ENCODE assay signal across 1 cellular context in the genomic region with DNA sequence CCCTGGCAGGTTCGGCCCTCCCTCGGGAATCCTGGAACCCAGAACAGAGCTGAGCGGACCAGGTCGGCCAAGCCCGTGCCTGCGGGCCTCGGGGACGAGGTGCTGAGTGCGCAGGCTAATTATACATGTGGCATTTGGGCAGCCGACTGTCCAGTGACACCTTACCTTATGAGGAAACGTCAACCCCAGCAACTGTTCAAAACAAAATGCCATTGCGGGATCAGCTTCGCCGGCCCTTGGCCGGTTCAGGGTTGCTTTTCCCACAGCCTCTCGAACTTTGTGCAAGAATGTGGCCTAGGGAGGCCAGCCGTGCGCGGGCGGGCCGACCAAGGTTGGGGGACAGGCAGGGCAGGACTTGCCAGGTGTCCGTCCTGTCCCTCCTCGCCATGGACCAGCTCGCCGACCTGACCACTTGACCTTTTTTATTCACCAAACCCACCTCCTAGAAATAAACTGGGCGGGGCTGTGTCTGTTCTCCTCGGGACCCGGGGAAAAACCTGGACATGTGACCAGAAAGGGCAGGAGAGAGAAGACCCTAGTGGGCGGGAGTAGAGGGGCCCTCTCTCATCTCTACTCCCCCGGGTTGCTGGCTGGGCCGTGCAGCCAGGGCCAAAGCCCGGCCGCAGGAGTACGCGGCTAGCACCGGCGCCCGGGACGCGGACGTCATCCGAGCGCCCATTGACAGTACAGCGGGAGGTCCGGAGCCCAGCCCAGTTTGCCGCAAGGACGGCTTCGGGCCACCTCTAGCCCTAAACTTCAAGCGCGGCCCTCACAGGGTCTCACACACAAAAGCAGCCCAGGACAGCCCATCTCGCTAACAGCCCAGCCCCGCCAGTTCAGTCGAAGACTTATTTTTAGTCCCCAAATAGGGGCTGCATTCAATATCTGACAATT.
TF ChIP-seq lines count a peak whose summit lies in the region.

No MANE protein-coding gene starts in this region.

TF ChIP-seq in K562, 482 proteins besides CTCF, POLR2A, EP300 and RAD21 (continued from another document and continues in another):
- TF ChIP-seq, protein P1, sequence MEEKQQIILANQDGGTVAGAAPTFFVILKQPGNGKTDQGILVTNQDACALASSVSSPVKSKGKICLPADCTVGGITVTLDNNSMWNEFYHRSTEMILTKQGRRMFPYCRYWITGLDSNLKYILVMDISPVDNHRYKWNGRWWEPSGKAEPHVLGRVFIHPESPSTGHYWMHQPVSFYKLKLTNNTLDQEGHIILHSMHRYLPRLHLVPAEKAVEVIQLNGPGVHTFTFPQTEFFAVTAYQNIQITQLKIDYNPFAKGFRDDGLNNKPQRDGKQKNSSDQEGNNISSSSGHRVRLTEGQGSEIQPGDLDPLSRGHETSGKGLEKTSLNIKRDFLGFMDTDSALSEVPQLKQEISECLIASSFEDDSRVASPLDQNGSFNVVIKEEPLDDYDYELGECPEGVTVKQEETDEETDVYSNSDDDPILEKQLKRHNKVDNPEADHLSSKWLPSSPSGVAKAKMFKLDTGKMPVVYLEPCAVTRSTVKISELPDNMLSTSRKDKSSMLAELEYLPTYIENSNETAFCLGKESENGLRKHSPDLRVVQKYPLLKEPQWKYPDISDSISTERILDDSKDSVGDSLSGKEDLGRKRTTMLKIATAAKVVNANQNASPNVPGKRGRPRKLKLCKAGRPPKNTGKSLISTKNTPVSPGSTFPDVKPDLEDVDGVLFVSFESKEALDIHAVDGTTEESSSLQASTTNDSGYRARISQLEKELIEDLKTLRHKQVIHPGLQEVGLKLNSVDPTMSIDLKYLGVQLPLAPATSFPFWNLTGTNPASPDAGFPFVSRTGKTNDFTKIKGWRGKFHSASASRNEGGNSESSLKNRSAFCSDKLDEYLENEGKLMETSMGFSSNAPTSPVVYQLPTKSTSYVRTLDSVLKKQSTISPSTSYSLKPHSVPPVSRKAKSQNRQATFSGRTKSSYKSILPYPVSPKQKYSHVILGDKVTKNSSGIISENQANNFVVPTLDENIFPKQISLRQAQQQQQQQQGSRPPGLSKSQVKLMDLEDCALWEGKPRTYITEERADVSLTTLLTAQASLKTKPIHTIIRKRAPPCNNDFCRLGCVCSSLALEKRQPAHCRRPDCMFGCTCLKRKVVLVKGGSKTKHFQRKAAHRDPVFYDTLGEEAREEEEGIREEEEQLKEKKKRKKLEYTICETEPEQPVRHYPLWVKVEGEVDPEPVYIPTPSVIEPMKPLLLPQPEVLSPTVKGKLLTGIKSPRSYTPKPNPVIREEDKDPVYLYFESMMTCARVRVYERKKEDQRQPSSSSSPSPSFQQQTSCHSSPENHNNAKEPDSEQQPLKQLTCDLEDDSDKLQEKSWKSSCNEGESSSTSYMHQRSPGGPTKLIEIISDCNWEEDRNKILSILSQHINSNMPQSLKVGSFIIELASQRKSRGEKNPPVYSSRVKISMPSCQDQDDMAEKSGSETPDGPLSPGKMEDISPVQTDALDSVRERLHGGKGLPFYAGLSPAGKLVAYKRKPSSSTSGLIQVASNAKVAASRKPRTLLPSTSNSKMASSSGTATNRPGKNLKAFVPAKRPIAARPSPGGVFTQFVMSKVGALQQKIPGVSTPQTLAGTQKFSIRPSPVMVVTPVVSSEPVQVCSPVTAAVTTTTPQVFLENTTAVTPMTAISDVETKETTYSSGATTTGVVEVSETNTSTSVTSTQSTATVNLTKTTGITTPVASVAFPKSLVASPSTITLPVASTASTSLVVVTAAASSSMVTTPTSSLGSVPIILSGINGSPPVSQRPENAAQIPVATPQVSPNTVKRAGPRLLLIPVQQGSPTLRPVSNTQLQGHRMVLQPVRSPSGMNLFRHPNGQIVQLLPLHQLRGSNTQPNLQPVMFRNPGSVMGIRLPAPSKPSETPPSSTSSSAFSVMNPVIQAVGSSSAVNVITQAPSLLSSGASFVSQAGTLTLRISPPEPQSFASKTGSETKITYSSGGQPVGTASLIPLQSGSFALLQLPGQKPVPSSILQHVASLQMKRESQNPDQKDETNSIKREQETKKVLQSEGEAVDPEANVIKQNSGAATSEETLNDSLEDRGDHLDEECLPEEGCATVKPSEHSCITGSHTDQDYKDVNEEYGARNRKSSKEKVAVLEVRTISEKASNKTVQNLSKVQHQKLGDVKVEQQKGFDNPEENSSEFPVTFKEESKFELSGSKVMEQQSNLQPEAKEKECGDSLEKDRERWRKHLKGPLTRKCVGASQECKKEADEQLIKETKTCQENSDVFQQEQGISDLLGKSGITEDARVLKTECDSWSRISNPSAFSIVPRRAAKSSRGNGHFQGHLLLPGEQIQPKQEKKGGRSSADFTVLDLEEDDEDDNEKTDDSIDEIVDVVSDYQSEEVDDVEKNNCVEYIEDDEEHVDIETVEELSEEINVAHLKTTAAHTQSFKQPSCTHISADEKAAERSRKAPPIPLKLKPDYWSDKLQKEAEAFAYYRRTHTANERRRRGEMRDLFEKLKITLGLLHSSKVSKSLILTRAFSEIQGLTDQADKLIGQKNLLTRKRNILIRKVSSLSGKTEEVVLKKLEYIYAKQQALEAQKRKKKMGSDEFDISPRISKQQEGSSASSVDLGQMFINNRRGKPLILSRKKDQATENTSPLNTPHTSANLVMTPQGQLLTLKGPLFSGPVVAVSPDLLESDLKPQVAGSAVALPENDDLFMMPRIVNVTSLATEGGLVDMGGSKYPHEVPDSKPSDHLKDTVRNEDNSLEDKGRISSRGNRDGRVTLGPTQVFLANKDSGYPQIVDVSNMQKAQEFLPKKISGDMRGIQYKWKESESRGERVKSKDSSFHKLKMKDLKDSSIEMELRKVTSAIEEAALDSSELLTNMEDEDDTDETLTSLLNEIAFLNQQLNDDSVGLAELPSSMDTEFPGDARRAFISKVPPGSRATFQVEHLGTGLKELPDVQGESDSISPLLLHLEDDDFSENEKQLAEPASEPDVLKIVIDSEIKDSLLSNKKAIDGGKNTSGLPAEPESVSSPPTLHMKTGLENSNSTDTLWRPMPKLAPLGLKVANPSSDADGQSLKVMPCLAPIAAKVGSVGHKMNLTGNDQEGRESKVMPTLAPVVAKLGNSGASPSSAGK (IDR thresholded peaks at IDR 0.05) = peak; percentile 9; the same call in 1 of the 2 replicates
- TF ChIP-seq HCFC1 (IDR thresholded peaks at IDR 0.05; ENCODE audit: low read depth, low read length) (peak; percentile 29; the same call in 1 of the 2 replicates), RBBP5 (IDR thresholded peaks at IDR 0.05; ENCODE audit: borderline replicate concordance, insufficient read depth, low read length, poor library complexity, severe bottlenecking) (peak; percentile 58), MECOM (CRISPR knock-in tag; IDR thresholded peaks at IDR 0.05) (no peak), CXXC5 (CRISPR knock-in tag; IDR thresholded peaks at IDR 0.05) (0 out of 2 replicates have a peak, but pooled peaks have one; percentile 43), POLR2B (IDR thresholded peaks at IDR 0.05; ENCODE audit: low read depth, partially characterized antibody) (peak; percentile 62), EP400 (IDR thresholded peaks at IDR 0.05) (peak; percentile 27; the same call in 1 of the 2 replicates), TAF1 (IDR thresholded peaks at IDR 0.05; ENCODE audit: control insufficient read depth, extremely low read depth, insufficient read depth, low read length, severe bottlenecking) (peak; percentile 48), ZFP36 (IDR thresholded peaks at IDR 0.05; ENCODE audit: low read depth, low read length, partially characterized antibody) (no peak), ZNF384 (IDR thresholded peaks at IDR 0.05; ENCODE audit: low read depth, low read length) (no peak), YY1 (IDR thresholded peaks at IDR 0.05; ENCODE audit: borderline replicate concordance in 1 of 3, control insufficient read depth in 1 of 3, extremely low read depth in 1 of 3, insufficient read depth in 3 of 3, insufficient read length in 1 of 3, insufficient replicate concordance in 2 of 3, low read depth in 1 of 3, low read length in 2 of 3) (peak in 2 of 3 experiments; percentile 56 to 86), CBFA2T3 (IDR thresholded peaks at IDR 0.05) (no peak), ZBTB7A (IDR thresholded peaks at IDR 0.05; ENCODE audit: borderline replicate concordance, control insufficient read depth, low read depth, low read length) (peak; percentile 73; the same call in 1 of the 2 replicates), BRD9 (IDR thresholded peaks at IDR 0.05; ENCODE audit: low read depth, partially characterized antibody) (peak; percentile 56), SMAD4 (CRISPR knock-in tag; conservative IDR thresholded peaks at IDR 0.05) (0 out of 2 replicates have a peak, but pooled peaks have one; percentile 43), MBD2 (IDR thresholded peaks at IDR 0.05; ENCODE audit: borderline replicate concordance, low read depth) (peak; percentile 49; the same call in 1 of the 2 replicates), HMGN3 (IDR thresholded peaks at IDR 0.05; ENCODE audit: borderline replicate concordance, extremely low read depth, insufficient read length, low read depth, low read length) (peak; percentile 49), TBP (optimal IDR thresholded peaks at IDR 0.05; ENCODE audit: low read depth, low read length) (peak; percentile 60), CCNT2 (IDR thresholded peaks at IDR 0.05; ENCODE audit: borderline replicate concordance, extremely low read depth, insufficient read length, low read depth, low read length) (no peak), ERF (CRISPR knock-in tag; IDR thresholded peaks at IDR 0.05) (peak; percentile 57; the same call in 1 of the 2 replicates), NFYB (IDR thresholded peaks at IDR 0.05; ENCODE audit: extremely low read depth, insufficient read length) (no peak)
- TF ChIP-seq, protein P2, sequence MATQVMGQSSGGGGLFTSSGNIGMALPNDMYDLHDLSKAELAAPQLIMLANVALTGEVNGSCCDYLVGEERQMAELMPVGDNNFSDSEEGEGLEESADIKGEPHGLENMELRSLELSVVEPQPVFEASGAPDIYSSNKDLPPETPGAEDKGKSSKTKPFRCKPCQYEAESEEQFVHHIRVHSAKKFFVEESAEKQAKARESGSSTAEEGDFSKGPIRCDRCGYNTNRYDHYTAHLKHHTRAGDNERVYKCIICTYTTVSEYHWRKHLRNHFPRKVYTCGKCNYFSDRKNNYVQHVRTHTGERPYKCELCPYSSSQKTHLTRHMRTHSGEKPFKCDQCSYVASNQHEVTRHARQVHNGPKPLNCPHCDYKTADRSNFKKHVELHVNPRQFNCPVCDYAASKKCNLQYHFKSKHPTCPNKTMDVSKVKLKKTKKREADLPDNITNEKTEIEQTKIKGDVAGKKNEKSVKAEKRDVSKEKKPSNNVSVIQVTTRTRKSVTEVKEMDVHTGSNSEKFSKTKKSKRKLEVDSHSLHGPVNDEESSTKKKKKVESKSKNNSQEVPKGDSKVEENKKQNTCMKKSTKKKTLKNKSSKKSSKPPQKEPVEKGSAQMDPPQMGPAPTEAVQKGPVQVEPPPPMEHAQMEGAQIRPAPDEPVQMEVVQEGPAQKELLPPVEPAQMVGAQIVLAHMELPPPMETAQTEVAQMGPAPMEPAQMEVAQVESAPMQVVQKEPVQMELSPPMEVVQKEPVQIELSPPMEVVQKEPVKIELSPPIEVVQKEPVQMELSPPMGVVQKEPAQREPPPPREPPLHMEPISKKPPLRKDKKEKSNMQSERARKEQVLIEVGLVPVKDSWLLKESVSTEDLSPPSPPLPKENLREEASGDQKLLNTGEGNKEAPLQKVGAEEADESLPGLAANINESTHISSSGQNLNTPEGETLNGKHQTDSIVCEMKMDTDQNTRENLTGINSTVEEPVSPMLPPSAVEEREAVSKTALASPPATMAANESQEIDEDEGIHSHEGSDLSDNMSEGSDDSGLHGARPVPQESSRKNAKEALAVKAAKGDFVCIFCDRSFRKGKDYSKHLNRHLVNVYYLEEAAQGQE (CRISPR knock-in tag; IDR thresholded peaks at IDR 0.05; ENCODE audit: low read depth) = 0 out of 2 replicates have a peak, but pooled peaks have one; percentile 16
- TF ChIP-seq, protein P3, sequence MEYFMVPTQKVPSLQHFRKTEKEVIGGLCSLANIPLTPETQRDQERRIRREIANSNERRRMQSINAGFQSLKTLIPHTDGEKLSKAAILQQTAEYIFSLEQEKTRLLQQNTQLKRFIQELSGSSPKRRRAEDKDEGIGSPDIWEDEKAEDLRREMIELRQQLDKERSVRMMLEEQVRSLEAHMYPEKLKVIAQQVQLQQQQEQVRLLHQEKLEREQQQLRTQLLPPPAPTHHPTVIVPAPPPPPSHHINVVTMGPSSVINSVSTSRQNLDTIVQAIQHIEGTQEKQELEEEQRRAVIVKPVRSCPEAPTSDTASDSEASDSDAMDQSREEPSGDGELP (CRISPR knock-in tag; IDR thresholded peaks at IDR 0.05; ENCODE audit: borderline replicate concordance) = peak; percentile 50; the same call in 1 of the 2 replicates
